In the genomic region with DNA sequence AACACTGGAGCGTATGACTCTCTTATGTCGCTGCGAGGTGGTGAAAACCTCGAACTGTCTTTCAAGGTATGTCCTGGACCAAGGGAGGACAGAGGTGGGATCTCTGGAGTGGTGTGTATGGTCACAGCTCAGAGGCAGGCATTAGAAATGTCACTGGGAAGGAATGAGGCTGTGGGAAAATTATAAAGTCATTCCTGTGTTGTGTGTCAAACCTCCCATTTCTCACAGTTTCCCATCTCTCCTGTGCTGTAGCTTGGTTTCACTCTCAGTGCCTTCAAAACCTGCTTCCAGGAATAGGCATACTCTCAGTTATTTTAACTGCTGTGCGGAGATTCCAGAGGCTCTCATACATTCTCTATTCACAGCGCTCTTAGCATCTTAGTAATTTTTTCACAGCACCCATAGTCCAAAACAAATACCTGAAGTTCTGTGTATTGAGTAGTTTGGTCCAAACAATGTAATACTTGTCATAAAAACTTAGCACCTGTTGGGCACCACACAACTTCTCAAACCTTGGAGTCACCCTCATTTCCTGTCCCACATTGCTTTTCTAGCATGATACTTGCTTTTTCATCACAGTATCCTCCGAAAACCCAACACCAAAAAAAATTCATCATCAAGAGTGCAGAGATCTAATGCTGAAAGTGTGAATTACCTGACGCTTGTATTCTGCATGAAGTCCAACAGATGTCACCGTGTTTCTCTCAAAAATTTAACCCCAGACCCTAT, we compare ENCODE assay signal across 18 cellular contexts. TPM values are rescaled to one million over a fixed set of nuclear protein-coding genes. Genes with fewer than 3 reads are reported as not detected.
"Had no signal": no experiment of that assay in that cellular context is flagged by ENCODE, and none has a peak within 500 bp of the region (broad histone marks: within the 10 kb centered on the region; RNA-seq: fewer than 3 reads in every experiment).

No MANE protein-coding gene starts in this region.

- H3K9ac ChIP-seq: parathyroid adenoma had no signal

- H3K27me3 ChIP-seq: sigmoid colon, spleen, stomach, testis, upper lobe of right lung had no signal

- H3K4me1 ChIP-seq: parathyroid adenoma, sigmoid colon, spleen, stomach, testis, upper lobe of right lung had no signal

- H3K36me3 ChIP-seq: sigmoid colon, upper lobe of right lung had no signal

- H2AFZ ChIP-seq: parathyroid adenoma had no signal

- H3K9me3 ChIP-seq: sigmoid colon, spleen, stomach, testis, upper lobe of right lung had no signal

- ATAC-seq: activated CD8-positive, alpha-beta T cell treated with anti-CD3 and anti-CD28 coated beads for 36 hours; activated T-cell treated with anti-CD3 and anti-CD28 coated beads, Interleukin-2, amount 50 U/mL, for 4 hours; left ventricle myocardium superior; naive thymus-derived CD8-positive, alpha-beta T cell; upper lobe of right lung had no signal

- H3K27ac ChIP-seq: coronary artery, parathyroid adenoma, sigmoid colon, spleen, stomach, testis, upper lobe of right lung had no signal

- H3K4me3 ChIP-seq: coronary artery, sigmoid colon, spleen, stomach, testis, upper lobe of right lung had no signal

- DNase-seq: activated B cell treated with CpG ODN at 0.5 μM for 24 hours; activated CD4-positive, alpha-beta T cell treated with anti-CD3 and anti-CD28 coated beads for 48 hours; activated CD8-positive, alpha-beta T cell treated with anti-CD3 and anti-CD28 coated beads for 36 hours; activated effector memory CD4-positive, alpha-beta T cell treated with anti-CD3 and anti-CD28 coated beads, Interleukin-2, amount 50 U/mL, for 16 hours; activated T-cell treated with anti-CD3 and anti-CD28 coated beads, Interleukin-2, amount 50 U/mL, for 4 hours; central memory CD4-positive, alpha-beta T cell; effector CD8-positive, alpha-beta T cell; hypothalamus; kidney; left ventricle myocardium superior; naive thymus-derived CD8-positive, alpha-beta T cell; sigmoid colon; spleen; stomach; testis; upper lobe of right lung had no signal

- H3K79me2 ChIP-seq: parathyroid adenoma had no signal

RNA-seq across cellular contexts. Expression of gene GALNT15, which starts 36.9 kb away (rescaled TPM):
- total RNA-seq: activated B cell treated with CpG ODN at 0.5 μM for 24 hours; activated CD8-positive, alpha-beta T cell treated with anti-CD3 and anti-CD28 coated beads for 36 hours; activated T-cell treated with anti-CD3 and anti-CD28 coated beads, Interleukin-2, amount 50 U/mL, for 4 hours; naive thymus-derived CD8-positive, alpha-beta T cell had no signal
- polyA plus RNA-seq: naive thymus-derived CD8-positive, alpha-beta T cell had no signal
